19 cellular contexts compared by ENCODE assay signal in genomic region chr20:46674253-46675083, GRCh38. TPM values are rescaled to one million over a fixed set of nuclear protein-coding genes. Genes with fewer than 3 reads are reported as not detected.
A peak's percentile ranks its signal among the peaks of the same experiment; 100 is the strongest.
DNase-seq lines count a peak whose midpoint lies in the region.
"Had no signal": no experiment of that assay in that cellular context is flagged by ENCODE, and none has a peak within 500 bp of the region (broad histone marks: within the 10 kb centered on the region; RNA-seq: fewer than 3 reads in every experiment).

No MANE protein-coding gene starts in this region.

- H3K9me3 ChIP-seq in BLaER1 treated with 17β-estradiol and CSF1 and Interleukin-3, amounts not matched to agents 10 nM and 100 nM (replicated peaks in 1 of 11), result peaks cover 20 to 37% (median 28%) of the 10 kb centered on the region in 11 experiments
- H3K9me3 ChIP-seq: pancreas had no signal

- no peaks in the 10 kb centered on the region for H3K27me3 ChIP-seq in BLaER1 treated with 17β-estradiol and CSF1 and Interleukin-3, amounts not matched to agents 10 nM and 100 nM
- no peaks in the 10 kb centered on the region for H3K27me3 ChIP-seq in mesendoderm (ENCODE audit: insufficient read depth, low read length, poor library complexity)
- H3K27me3 ChIP-seq: cardiac muscle cell, pancreas, sigmoid colon had no signal

- H4K8ac ChIP-seq in mesendoderm (ENCODE audit: low read depth, low read length), result no peak overlapping the region

- no peaks in the 10 kb centered on the region for H3K79me1 ChIP-seq in mesendoderm (ENCODE audit: low read length)

- WGBS in mesendoderm (ENCODE audit: extremely low coverage, insufficient coverage, low lambda C conversion rate), result no CpG with 5 or more reads among the region's 14 CpGs

- no peak overlapping the region for H2BK15ac ChIP-seq in mesendoderm (replicated peaks; ENCODE audit: low read depth)

- no peak overlapping the region for H3K4ac ChIP-seq in mesendoderm (ENCODE audit: low read depth, low read length)

- H2BK5ac ChIP-seq in mesendoderm (ENCODE audit: low read length), result no peak overlapping the region

- H3K23ac ChIP-seq in mesendoderm (ENCODE audit: low read length), result no peak overlapping the region

- H4K20me1 ChIP-seq in BLaER1 treated with 17β-estradiol and CSF1 and Interleukin-3, amounts not matched to agents 10 nM and 100 nM, result peaks cover 0 to 28% (median 3%) of the 10 kb centered on the region in 11 experiments; a peak in 9 of 22 replicates

- H3K4me3 ChIP-seq in BLaER1 treated with 17β-estradiol and CSF1 and Interleukin-3, amounts not matched to agents 10 nM and 100 nM, result no peak overlapping the region
- no peak overlapping the region for H3K4me3 ChIP-seq in mesendoderm (ENCODE audit: low read length)
- H3K4me3 ChIP-seq: cardiac muscle cell, pancreas, sigmoid colon had no signal

- H3K27ac ChIP-seq in BLaER1 treated with 17β-estradiol and CSF1 and Interleukin-3, amounts not matched to agents 10 nM and 100 nM, result 0 out of 22 replicates have a peak overlapping the region, but pooled peaks of 1 of the 11 experiments have one; percentile 1
- no peak overlapping the region for H3K27ac ChIP-seq in mesendoderm (ENCODE audit: low read depth, low read length)
- H3K27ac ChIP-seq: cardiac muscle cell, sigmoid colon had no signal

- DNase-seq in astrocyte of the hippocampus (ENCODE audit: low read depth, low spot score) (peak; percentile 26), mesendoderm (peak; percentile 15), SKM-1 (lab: John Stamatoyannopoulos, UW; ENCODE audit: unreplicated experiment) (no peak), NCI-H1105 (lab: John Stamatoyannopoulos, UW) (no peak), cortex of kidney (lab: John Stamatoyannopoulos, UW) (no peak)
- DNase-seq: activated CD4-positive, alpha-beta memory T cell treated with anti-CD3 and anti-CD28 coated beads for 36 hours; activated T-cell treated with anti-CD3 and anti-CD28 coated beads, Interleukin-2, amount 50 U/mL, for 1 hour; Caco-2; DMS79 treated with DMSO at 0.1 percent for 48 hours; HFFc6; naive thymus-derived CD4-positive, alpha-beta T cell; NCI-H1092 treated with DMSO at 0.1 percent for 48 hours; NCI-H2081; NCI-H82; pancreas; sigmoid colon; T1000 had no signal

- peak overlapping the region; percentile 13 to 70 (median 54); a peak in 20 of 22 replicates for H3K4me2 ChIP-seq in BLaER1 treated with 17β-estradiol and CSF1 and Interleukin-3, amounts not matched to agents 10 nM and 100 nM
- H3K4me2 ChIP-seq in mesendoderm (ENCODE audit: low read length), result no peak overlapping the region

- no peak overlapping the region for H2BK120ac ChIP-seq in mesendoderm (ENCODE audit: low read depth, low read length)

- no peak overlapping the region for H2AK5ac ChIP-seq in mesendoderm (ENCODE audit: low read length)

- peak overlapping the region in 3 of 11 experiments; percentile 6 to 39 (median 17); a peak in 1 of 22 replicates for H3K9ac ChIP-seq in BLaER1 treated with 17β-estradiol and CSF1 and Interleukin-3, amounts not matched to agents 10 nM and 100 nM
- no peak overlapping the region for H3K9ac ChIP-seq in mesendoderm (ENCODE audit: low read length)

- H4K5ac ChIP-seq in mesendoderm (ENCODE audit: low read length), result no peak overlapping the region

- H3K4me1 ChIP-seq in BLaER1 treated with 17β-estradiol and CSF1 and Interleukin-3, amounts not matched to agents 10 nM and 100 nM, result peaks cover 0 to 27% (median 21%) of the 10 kb centered on the region in 10 experiments; a peak in 17 of 20 replicates
- H3K4me1 ChIP-seq in mesendoderm (ENCODE audit: control insufficient read depth, low read depth, low read length), result no peaks in the 10 kb centered on the region
- H3K4me1 ChIP-seq: Caco-2, sigmoid colon had no signal

- H3K56ac ChIP-seq in mesendoderm (ENCODE audit: low read length), result peak overlapping the region; percentile 15

- H3K18ac ChIP-seq in mesendoderm (ENCODE audit: low read length), result no peak overlapping the region

- H3K79me2 ChIP-seq in mesendoderm (ENCODE audit: control insufficient read depth, insufficient read depth, low read length), result no peaks in the 10 kb centered on the region

- peaks cover 0 to 15% (median 0%) of the 10 kb centered on the region in 11 experiments; a peak in 5 of 22 replicates for H3K36me3 ChIP-seq in BLaER1 treated with 17β-estradiol and CSF1 and Interleukin-3, amounts not matched to agents 10 nM and 100 nM
- H3K36me3 ChIP-seq in mesendoderm (ENCODE audit: control insufficient read depth, insufficient read depth, low read length), result no peaks in the 10 kb centered on the region
- H3K36me3 ChIP-seq: cardiac muscle cell, pancreas had no signal

RNA-seq across cellular contexts. Expression of gene TP53RK, which starts 14.8 kb away (rescaled TPM):
- polyA plus RNA-seq in mesendoderm (2013, experiment 1 of 2), result 19.1 TPM
- polyA plus RNA-seq in mesendoderm (2013, experiment 2 of 2), result 19.0 TPM

RNA-seq across cellular contexts. Expression of gene SLC13A3, which starts 23.2 kb away (rescaled TPM):
- polyA plus RNA-seq in mesendoderm (2013, experiment 1 of 2), result 7.0 TPM
- polyA plus RNA-seq in mesendoderm (2013, experiment 2 of 2), result 5.9 TPM
- polyA plus RNA-seq: naive thymus-derived CD4-positive, alpha-beta T cell had no signal

RNA-seq across cellular contexts. Expression of gene SLC2A10, which starts 35.0 kb away (rescaled TPM):
- 5.1 TPM for polyA plus RNA-seq in mesendoderm (2013, experiment 1 of 2)
- 5.4 TPM for polyA plus RNA-seq in mesendoderm (2013, experiment 2 of 2)
- polyA plus RNA-seq: naive thymus-derived CD4-positive, alpha-beta T cell had no signal

Comparison
In these comparisons a context has a peak if more than half of its experiments do, and no peak if none do; other contexts are left out.
1. DNase-seq: peak in astrocyte of the hippocampus (single experiment) and mesendoderm (single experiment); none in SKM-1 (single experiment), NCI-H1105 (single experiment) and cortex of kidney (single experiment).